Comparison of ENCODE assay signal across 8 cellular contexts in genomic region chr1:150268342-150268705, GRCh38. TPM values are rescaled to one million over a fixed set of nuclear protein-coding genes. Genes with fewer than 3 reads are reported as not detected.
DNase-seq lines count a peak whose midpoint lies in the region; ATAC-seq and TF ChIP-seq lines count a peak whose summit lies in the region.

No MANE protein-coding gene starts in this region.

- peak overlapping the region; percentile 100 for H3K27ac Mint-ChIP-seq in activated naive CD4-positive, alpha-beta T cell treated with anti-CD3 and anti-CD28 coated beads, Interleukin-2, amount 50 U/mL, for 72 hours

- H4K20me1 ChIP-seq in PC-9 (ENCODE audit: insufficient read depth), result 0 out of 2 replicates have a peak, but pooled peaks cover 4% of the 10 kb centered on the region

- peak overlapping the region; percentile 86 for H2AFZ ChIP-seq in PC-9

- peaks cover 31% of the 10 kb centered on the region for H3F3A ChIP-seq in PC-9 (ENCODE audit: insufficient read depth, low read depth)

- H3K4me2 ChIP-seq in PC-9, result peak overlapping the region; percentile 100

- H3K79me2 ChIP-seq in PC-9 (ENCODE audit: low read depth), result peaks cover 23% of the 10 kb centered on the region

- ATAC-seq in GM21825 (IDR thresholded peaks at IDR 0.05; ENCODE audit: unreplicated experiment), result peak; percentile 14
- peak; percentile 41 to 58 for ATAC-seq in activated naive CD4-positive, alpha-beta T cell treated with anti-CD3 and anti-CD28 coated beads, Interleukin-2, amount 50 U/mL, for 72 hours
- peak; percentile 23 to 63 (median 42) for ATAC-seq in heart right ventricle

- H3K4me1 ChIP-seq in PC-9 (replicated peaks; ENCODE audit: insufficient read depth), result peaks cover 29% of the 10 kb centered on the region
- H3K4me1 ChIP-seq in heart right ventricle, result peaks cover 15 to 49% (median 36%) of the 10 kb centered on the region in 9 donors

- H3K36me3 Mint-ChIP-seq in activated naive CD4-positive, alpha-beta T cell treated with anti-CD3 and anti-CD28 coated beads, Interleukin-2, amount 50 U/mL, for 72 hours, result peaks cover 26% of the 10 kb centered on the region in 2 donors

- H3K36me3 ChIP-seq in PC-9 (ENCODE audit: low read depth) (peaks cover 17% of the 10 kb centered on the region), heart right ventricle (peaks cover 0 to 39% (median 30%) of the 10 kb centered on the region in 9 donors)

- peak overlapping the region; percentile 84 for H3K27ac ChIP-seq in C4-2B
- peak overlapping the region; percentile 79 for H3K27ac ChIP-seq in PC-9
- peak overlapping the region; percentile 88 to 99 (median 97) for H3K27ac ChIP-seq in heart right ventricle

- POLR2A ChIA-PET in PC-9 (lab: Charles Lee; ENCODE audit: unreplicated experiment), result interaction anchor here (0.7 to 0.8 kb wide), 2 partner anchors 19 to 35 kb away, joined by 5 to 9 read pairs; no protein-coding TSS in a partner anchor

- H3K9me3 ChIP-seq in PC-9 (ENCODE audit: insufficient read depth, low read depth), result no peaks in the 10 kb centered on the region
- no peaks in the 10 kb centered on the region for H3K9me3 ChIP-seq in heart right ventricle

- intact Hi-C loops in PC-9 (cut with micrococcal nuclease; ENCODE audit: unreplicated experiment) (loop anchor here (10.0 kb wide), 1 partner anchor 296 kb away; no protein-coding TSS in a partner anchor), heart right ventricle (cut with DNase I) (loop anchor here in 1 of 10 donors (5.0 kb wide), 1 partner anchor 54 kb away; the partner anchor contains the start of gene PRPF3)

- TSS peak; percentile 27 for BruUV-seq in PC-9 (replicated peaks; lab: Mats Ljungman, UMichigan)

- no peaks in the 10 kb centered on the region for H3K9me3 Mint-ChIP-seq in activated naive CD4-positive, alpha-beta T cell treated with anti-CD3 and anti-CD28 coated beads, Interleukin-2, amount 50 U/mL, for 72 hours

- CTCF ChIA-PET in PC-9 (lab: Charles Lee), result no interaction called here

- 0 to 1% methylated on average over 21 of the region's 21 CpGs for whole genome bisulfite sequencing in heart right ventricle, 2 donors

- H3K9me2 ChIP-seq in PC-9 (ENCODE audit: insufficient read depth), result no peaks in the 10 kb centered on the region

- H3K4me3 ChIP-seq in PC-9 (peak overlapping the region; percentile 87), heart right ventricle (peak overlapping the region; percentile 67 to 100 (median 90))

- H3K27me3 ChIP-seq in PC-9 (ENCODE audit: insufficient read depth, low read depth) (no peaks in the 10 kb centered on the region), heart right ventricle (no peaks in the 10 kb centered on the region)

- DNase-seq in PC-9 (peak in 1 of 2 experiments; percentile 34), heart right ventricle (no peak), renal cortical epithelial cell (ENCODE audit: low read depth) (peak; percentile 34), NCI-H1930 (lab: John Stamatoyannopoulos, UW) (no peak), dedifferentiated amniotic fluid mesenchymal stem cell (ENCODE audit: extremely low spot score) (no peak)
- peak in 1 of 2 donors; percentile 44 for DNase-seq in activated naive CD4-positive, alpha-beta T cell treated with anti-CD3 and anti-CD28 coated beads, Interleukin-2, amount 50 U/mL, for 72 hours (ENCODE audit: low spot score in 2 of 2)

- TF ChIP-seq CTCF in C4-2B (conservative IDR thresholded peaks at IDR 0.05), result no peak
- no peak for TF ChIP-seq CTCF in PC-9 (conservative IDR thresholded peaks at IDR 0.05)
- TF ChIP-seq CTCF in heart right ventricle (IDR thresholded peaks at IDR 0.05), result no peak

RNA-seq across cellular contexts. Expression of gene APH1A, which starts 0.5 kb away (rescaled TPM):
- total RNA-seq in PC-9 (2021), result 152 and 173 TPM in 2 replicates
- total RNA-seq in activated naive CD4-positive, alpha-beta T cell treated with anti-CD3 and anti-CD28 coated beads, Interleukin-2, amount 50 U/mL, for 72 hours, result 100 to 1,000 TPM; 103 to 116 TPM
- total RNA-seq in heart right ventricle, result 10 to 100 TPM; 56.6 to 86.9 (median 65.7) TPM
- polyA plus RNA-seq in heart right ventricle, result 10 to 100 TPM; 52.9 to 74.4 TPM
- 70.0 and 126 TPM in 2 replicates for total RNA-seq in renal cortical epithelial cell

RNA-seq across cellular contexts. Expression of gene C1orf54, which starts 4.3 kb away (rescaled TPM):
- 1.4 and 1.8 TPM in 2 replicates for total RNA-seq in PC-9 (2021)
- total RNA-seq in activated naive CD4-positive, alpha-beta T cell treated with anti-CD3 and anti-CD28 coated beads, Interleukin-2, amount 50 U/mL, for 72 hours, result 1 to 10 TPM in 1 of 2 donors, under 1 TPM in 1; 0.72 to 2.2 TPM
- total RNA-seq in heart right ventricle, result 10 to 100 TPM in 6 of 10 donors, 1 to 10 TPM in 4; 5.7 to 19.5 (median 11.8) TPM
- 10 to 100 TPM; 29.1 to 34.3 TPM for polyA plus RNA-seq in heart right ventricle
- total RNA-seq in renal cortical epithelial cell, result 1.9 and 2.1 TPM in 2 replicates

RNA-seq across cellular contexts. Expression of gene CA14, which starts 10.8 kb away (rescaled TPM):
- total RNA-seq in PC-9 (2021) (0.95 and 1.7 TPM in 2 replicates), heart right ventricle (10 to 100 TPM in 3 of 10 donors, 1 to 10 TPM in 5, under 1 TPM in 2; 0.48 to 18.5 (median 2.9) TPM), renal cortical epithelial cell (not detected in 2 replicates)
- total RNA-seq in activated naive CD4-positive, alpha-beta T cell treated with anti-CD3 and anti-CD28 coated beads, Interleukin-2, amount 50 U/mL, for 72 hours, result not detected
- polyA plus RNA-seq in heart right ventricle, result 10 to 100 TPM in 1 of 2 donors, 1 to 10 TPM in 1; 3.3 to 11.6 TPM

RNA-seq across cellular contexts. Expression of gene CIART, which starts 14.0 kb away (rescaled TPM):
- total RNA-seq in PC-9 (2021), result 11.0 and 16.6 TPM in 2 replicates
- 1 to 10 TPM; 4.6 to 9.1 TPM for total RNA-seq in activated naive CD4-positive, alpha-beta T cell treated with anti-CD3 and anti-CD28 coated beads, Interleukin-2, amount 50 U/mL, for 72 hours
- 10 to 100 TPM in 6 of 10 donors, 1 to 10 TPM in 4; 3.4 to 22.6 (median 15.5) TPM for total RNA-seq in heart right ventricle
- polyA plus RNA-seq in heart right ventricle, result 10 to 100 TPM in 1 of 2 donors, 1 to 10 TPM in 1; 4.9 to 18.7 TPM
- 2.4 and 3.6 TPM in 2 replicates for total RNA-seq in renal cortical epithelial cell

RNA-seq across cellular contexts. Expression of gene MRPS21, which starts 25.3 kb away (rescaled TPM):
- 56.2 and 62.6 TPM in 2 replicates for total RNA-seq in PC-9 (2021)
- total RNA-seq in activated naive CD4-positive, alpha-beta T cell treated with anti-CD3 and anti-CD28 coated beads, Interleukin-2, amount 50 U/mL, for 72 hours, result 10 to 100 TPM; 70.7 to 94.2 TPM
- total RNA-seq in heart right ventricle, result 10 to 100 TPM; 68.4 to 80.0 (median 73.6) TPM
- 100 to 1,000 TPM in 1 of 2 donors, 10 to 100 TPM in 1; 89.2 to 195 TPM for polyA plus RNA-seq in heart right ventricle
- total RNA-seq in renal cortical epithelial cell, result 50.2 and 67.0 TPM in 2 replicates
